In the genomic region with DNA sequence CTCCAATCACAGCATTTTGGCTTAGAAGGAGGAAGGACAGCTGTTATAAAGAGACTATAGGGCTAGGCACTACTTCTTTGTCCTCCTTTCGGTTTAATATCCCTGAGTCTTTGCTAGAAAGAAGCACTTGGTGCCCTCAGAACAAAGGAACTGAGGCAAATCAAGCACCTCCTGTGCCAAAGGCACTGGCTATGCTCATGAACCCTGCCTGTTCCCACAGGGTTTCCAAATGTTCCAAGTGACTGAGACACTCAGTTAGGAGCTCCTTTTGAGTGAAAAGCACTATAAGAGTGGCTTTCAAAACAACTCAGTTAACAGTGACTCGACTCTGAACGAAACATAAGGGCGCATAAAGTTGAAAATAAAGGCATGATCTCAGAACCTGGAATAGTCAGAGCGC, we compare ENCODE assay signal across 2 cellular contexts.
TF ChIP-seq lines count a peak whose summit lies in the region.

No MANE protein-coding gene starts in this region.

TF ChIP-seq in SK-N-SH, 30 proteins besides CTCF, POLR2A, EP300 and RAD21 (continued from another document):
- TF ChIP-seq, protein P1, sequence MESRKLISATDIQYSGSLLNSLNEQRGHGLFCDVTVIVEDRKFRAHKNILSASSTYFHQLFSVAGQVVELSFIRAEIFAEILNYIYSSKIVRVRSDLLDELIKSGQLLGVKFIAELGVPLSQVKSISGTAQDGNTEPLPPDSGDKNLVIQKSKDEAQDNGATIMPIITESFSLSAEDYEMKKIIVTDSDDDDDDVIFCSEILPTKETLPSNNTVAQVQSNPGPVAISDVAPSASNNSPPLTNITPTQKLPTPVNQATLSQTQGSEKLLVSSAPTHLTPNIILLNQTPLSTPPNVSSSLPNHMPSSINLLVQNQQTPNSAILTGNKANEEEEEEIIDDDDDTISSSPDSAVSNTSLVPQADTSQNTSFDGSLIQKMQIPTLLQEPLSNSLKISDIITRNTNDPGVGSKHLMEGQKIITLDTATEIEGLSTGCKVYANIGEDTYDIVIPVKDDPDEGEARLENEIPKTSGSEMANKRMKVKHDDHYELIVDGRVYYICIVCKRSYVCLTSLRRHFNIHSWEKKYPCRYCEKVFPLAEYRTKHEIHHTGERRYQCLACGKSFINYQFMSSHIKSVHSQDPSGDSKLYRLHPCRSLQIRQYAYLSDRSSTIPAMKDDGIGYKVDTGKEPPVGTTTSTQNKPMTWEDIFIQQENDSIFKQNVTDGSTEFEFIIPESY (IDR thresholded peaks at IDR 0.05; ENCODE audit: borderline replicate concordance, low read depth): no peak
- TF ChIP-seq, protein P2, sequence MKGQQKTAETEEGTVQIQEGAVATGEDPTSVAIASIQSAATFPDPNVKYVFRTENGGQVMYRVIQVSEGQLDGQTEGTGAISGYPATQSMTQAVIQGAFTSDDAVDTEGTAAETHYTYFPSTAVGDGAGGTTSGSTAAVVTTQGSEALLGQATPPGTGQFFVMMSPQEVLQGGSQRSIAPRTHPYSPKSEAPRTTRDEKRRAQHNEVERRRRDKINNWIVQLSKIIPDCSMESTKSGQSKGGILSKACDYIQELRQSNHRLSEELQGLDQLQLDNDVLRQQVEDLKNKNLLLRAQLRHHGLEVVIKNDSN (IDR thresholded peaks at IDR 0.05; ENCODE audit: borderline replicate concordance, low read depth): no peak
- TF ChIP-seq JUND (IDR thresholded peaks at IDR 0.05) (no peak), TEAD4 (IDR thresholded peaks at IDR 0.05; ENCODE audit: borderline replicate concordance, insufficient read depth) (no peak), EZH2phosphoT487 (IDR thresholded peaks at IDR 0.05; ENCODE audit: borderline replicate concordance, low read depth) (no peak)
- TF ChIP-seq, protein P3, sequence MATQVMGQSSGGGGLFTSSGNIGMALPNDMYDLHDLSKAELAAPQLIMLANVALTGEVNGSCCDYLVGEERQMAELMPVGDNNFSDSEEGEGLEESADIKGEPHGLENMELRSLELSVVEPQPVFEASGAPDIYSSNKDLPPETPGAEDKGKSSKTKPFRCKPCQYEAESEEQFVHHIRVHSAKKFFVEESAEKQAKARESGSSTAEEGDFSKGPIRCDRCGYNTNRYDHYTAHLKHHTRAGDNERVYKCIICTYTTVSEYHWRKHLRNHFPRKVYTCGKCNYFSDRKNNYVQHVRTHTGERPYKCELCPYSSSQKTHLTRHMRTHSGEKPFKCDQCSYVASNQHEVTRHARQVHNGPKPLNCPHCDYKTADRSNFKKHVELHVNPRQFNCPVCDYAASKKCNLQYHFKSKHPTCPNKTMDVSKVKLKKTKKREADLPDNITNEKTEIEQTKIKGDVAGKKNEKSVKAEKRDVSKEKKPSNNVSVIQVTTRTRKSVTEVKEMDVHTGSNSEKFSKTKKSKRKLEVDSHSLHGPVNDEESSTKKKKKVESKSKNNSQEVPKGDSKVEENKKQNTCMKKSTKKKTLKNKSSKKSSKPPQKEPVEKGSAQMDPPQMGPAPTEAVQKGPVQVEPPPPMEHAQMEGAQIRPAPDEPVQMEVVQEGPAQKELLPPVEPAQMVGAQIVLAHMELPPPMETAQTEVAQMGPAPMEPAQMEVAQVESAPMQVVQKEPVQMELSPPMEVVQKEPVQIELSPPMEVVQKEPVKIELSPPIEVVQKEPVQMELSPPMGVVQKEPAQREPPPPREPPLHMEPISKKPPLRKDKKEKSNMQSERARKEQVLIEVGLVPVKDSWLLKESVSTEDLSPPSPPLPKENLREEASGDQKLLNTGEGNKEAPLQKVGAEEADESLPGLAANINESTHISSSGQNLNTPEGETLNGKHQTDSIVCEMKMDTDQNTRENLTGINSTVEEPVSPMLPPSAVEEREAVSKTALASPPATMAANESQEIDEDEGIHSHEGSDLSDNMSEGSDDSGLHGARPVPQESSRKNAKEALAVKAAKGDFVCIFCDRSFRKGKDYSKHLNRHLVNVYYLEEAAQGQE (IDR thresholded peaks at IDR 0.05; ENCODE audit: low read depth, low read length): no peak

TF ChIP-seq in SK-N-SH treated with all-trans-retinoic acid at 6 μM for 48 hours, 23 proteins besides CTCF, POLR2A, EP300 and RAD21 (continued from another document):
- TF ChIP-seq, protein P4, sequence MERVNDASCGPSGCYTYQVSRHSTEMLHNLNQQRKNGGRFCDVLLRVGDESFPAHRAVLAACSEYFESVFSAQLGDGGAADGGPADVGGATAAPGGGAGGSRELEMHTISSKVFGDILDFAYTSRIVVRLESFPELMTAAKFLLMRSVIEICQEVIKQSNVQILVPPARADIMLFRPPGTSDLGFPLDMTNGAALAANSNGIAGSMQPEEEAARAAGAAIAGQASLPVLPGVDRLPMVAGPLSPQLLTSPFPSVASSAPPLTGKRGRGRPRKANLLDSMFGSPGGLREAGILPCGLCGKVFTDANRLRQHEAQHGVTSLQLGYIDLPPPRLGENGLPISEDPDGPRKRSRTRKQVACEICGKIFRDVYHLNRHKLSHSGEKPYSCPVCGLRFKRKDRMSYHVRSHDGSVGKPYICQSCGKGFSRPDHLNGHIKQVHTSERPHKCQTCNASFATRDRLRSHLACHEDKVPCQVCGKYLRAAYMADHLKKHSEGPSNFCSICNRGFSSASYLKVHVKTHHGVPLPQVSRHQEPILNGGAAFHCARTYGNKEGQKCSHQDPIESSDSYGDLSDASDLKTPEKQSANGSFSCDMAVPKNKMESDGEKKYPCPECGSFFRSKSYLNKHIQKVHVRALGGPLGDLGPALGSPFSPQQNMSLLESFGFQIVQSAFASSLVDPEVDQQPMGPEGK (CRISPR knock-in tag; IDR thresholded peaks at IDR 0.05; ENCODE audit: borderline replicate concordance): no peak
- TF ChIP-seq ZNF565 (CRISPR knock-in tag; conservative IDR thresholded peaks at IDR 0.05; ENCODE audit: low read depth): no peak
- TF ChIP-seq SNAI2 (CRISPR knock-in tag; IDR thresholded peaks at IDR 0.05): no peak
- TF ChIP-seq TCF4 (CRISPR knock-in tag; IDR thresholded peaks at IDR 0.05; ENCODE audit: borderline replicate concordance): no peak
- TF ChIP-seq GLIS3 (CRISPR knock-in tag; IDR thresholded peaks at IDR 0.05): no peak
- TF ChIP-seq CSDC2 (CRISPR knock-in tag; IDR thresholded peaks at IDR 0.05): no peak
- no peak for TF ChIP-seq ESRRG (CRISPR knock-in tag; IDR thresholded peaks at IDR 0.05)
- no peak for TF ChIP-seq ZNF70 (CRISPR knock-in tag; IDR thresholded peaks at IDR 0.05)
- no peak for TF ChIP-seq OSR1 (CRISPR knock-in tag; IDR thresholded peaks at IDR 0.05)
- no peak for TF ChIP-seq TOX (CRISPR knock-in tag; IDR thresholded peaks at IDR 0.05; ENCODE audit: borderline replicate concordance)
- no peak for TF ChIP-seq BACH2 (CRISPR knock-in tag; IDR thresholded peaks at IDR 0.05; ENCODE audit: borderline replicate concordance)
- TF ChIP-seq, protein P5, sequence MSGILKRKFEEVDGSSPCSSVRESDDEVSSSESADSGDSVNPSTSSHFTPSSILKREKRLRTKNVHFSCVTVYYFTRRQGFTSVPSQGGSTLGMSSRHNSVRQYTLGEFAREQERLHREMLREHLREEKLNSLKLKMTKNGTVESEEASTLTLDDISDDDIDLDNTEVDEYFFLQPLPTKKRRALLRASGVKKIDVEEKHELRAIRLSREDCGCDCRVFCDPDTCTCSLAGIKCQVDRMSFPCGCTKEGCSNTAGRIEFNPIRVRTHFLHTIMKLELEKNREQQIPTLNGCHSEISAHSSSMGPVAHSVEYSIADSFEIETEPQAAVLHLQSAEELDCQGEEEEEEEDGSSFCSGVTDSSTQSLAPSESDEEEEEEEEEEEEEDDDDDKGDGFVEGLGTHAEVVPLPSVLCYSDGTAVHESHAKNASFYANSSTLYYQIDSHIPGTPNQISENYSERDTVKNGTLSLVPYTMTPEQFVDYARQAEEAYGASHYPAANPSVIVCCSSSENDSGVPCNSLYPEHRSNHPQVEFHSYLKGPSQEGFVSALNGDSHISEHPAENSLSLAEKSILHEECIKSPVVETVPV (CRISPR knock-in tag; IDR thresholded peaks at IDR 0.05): no peak
